In the genomic region with DNA sequence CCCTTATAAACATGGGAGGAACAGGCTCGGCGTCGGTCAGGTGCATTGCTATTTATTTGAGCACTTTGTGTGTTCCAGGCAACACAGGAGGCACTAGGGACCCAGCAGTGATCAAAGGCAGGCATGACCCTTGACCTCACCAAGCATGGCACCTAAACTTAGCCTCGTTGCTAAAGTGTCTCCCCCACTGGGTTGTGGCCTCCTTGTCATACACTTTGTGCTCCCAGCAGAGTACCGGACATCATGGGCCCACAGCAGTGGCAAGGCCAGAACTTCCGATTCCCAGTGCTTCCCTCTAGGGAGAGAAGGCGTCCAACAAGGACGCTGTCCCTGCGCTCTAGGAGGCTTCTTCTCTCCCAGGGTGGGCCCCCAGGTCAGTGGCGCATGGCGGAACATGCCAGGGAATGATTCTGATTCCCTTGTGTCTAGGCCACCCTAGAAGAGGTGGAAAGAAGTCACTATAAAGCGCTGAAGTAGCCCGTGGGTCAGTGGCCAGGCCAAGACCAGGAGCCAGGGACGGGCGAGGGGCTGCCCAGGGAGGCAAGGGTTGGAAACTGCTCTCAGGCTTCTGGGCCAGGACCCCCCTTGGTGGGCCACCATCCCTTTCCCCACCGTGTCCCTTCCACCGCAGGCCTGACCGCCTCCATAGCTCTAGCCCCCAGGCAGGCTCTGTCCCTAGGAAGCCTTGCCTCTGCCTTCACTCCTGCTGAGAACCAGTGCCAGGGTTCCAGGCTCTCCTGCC, we compare ENCODE assay signal across 16 cellular contexts.
"Had no signal": no experiment of that assay in that cellular context is flagged by ENCODE, and none has a peak within 500 bp of the region (broad histone marks: within the 10 kb centered on the region; RNA-seq: fewer than 3 reads in every experiment).

No MANE protein-coding gene starts in this region.

- ATAC-seq: esophagus mucosa; gastroesophageal sphincter; right lobe of liver; stimulated activated naive B cell treated with anti-CD40 and anti-IgM and Interleukin-4, amounts not matched to agents 10 μg/mL and 1 μg/mL and 100 μg/mL, for 72 hours; stimulated activated naive CD8-positive, alpha-beta T cell treated with anti-CD3 and anti-CD28 coated beads, Interleukin-15, amount 100 ng/mL, for 72 hours had no signal

- H3K4me3 ChIP-seq: gastroesophageal sphincter, left ventricle myocardium inferior, right lobe of liver, thoracic aorta, transverse colon had no signal

- DNase-seq: effector memory CD4-positive, alpha-beta T cell; glutamatergic neuron; left ventricle myocardium inferior; mesendoderm; naive B cell; stimulated activated CD4-positive, alpha-beta T cell treated with anti-CD3 and anti-CD28 coated beads, Interleukin-2, amount 100 ng/mL, for 24 hours; stimulated activated CD4-positive, alpha-beta T cell treated with anti-CD3 and anti-CD28 coated beads, Interleukin-4, amount 100 ng/mL, for 4 hours; stimulated activated naive B cell treated with anti-CD40 and anti-IgM and Interleukin-4, amounts not matched to agents 10 μg/mL and 1 μg/mL and 100 μg/mL, for 72 hours; stimulated activated naive CD8-positive, alpha-beta T cell treated with anti-CD3 and anti-CD28 coated beads, Interleukin-15, amount 100 ng/mL, for 72 hours; substantia nigra; transverse colon had no signal

- H3K9me3 ChIP-seq: gastroesophageal sphincter, left ventricle myocardium inferior, neutrophil, right lobe of liver, thoracic aorta, transverse colon had no signal

- H3K27me3 ChIP-seq: gastroesophageal sphincter, neutrophil, right lobe of liver, transverse colon had no signal

- H3K27ac ChIP-seq: gastroesophageal sphincter, left ventricle myocardium inferior, neutrophil, right lobe of liver, thoracic aorta, transverse colon had no signal
